ENCODE assay signal across 9 cellular contexts in the genomic region with DNA sequence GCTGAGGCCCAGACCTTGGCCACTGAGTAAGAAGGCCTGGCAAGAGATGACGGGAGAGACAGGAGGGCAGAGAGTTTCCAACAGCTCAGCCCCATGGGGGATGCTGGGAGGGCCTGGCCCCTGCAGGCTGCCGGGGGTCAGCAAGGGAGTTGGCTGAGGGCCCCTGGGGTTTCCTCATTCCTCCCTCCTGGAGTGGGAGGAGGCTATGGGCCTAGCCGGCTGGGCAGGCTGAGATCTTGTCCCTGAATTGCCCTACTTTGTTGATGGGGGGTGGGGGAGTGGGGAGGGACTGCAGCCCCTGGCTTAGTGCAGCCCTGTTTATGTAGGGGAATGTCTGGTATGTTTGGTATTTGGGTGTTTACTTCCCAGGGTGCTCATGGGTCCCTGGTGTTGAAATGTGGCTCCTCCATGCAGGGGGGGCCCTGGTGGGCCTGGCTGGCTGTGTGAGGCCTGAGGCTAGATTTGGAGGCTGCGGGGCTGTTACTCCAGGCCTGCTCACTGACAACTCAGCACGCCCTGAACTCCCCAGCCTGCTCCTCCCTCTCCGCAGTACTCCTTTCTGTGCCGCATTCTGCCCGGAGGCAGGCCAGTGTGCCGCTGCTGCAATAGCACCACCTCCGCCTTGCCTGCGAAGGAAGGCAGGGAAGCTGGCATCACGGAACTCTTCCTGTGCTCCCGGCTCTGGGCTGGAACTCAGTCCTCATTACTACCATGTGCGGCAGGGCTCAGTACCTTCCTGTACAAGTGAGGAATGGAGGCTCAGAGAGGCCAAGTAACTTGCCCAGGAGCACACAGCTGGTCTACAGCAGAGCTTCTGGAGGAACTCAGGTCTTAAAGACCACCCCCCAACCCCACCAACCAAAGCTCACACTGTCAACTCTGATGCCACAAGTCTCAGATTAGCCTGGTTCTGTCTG. TPM values are rescaled to one million over a fixed set of nuclear protein-coding genes. Genes with fewer than 3 reads are reported as not detected.
DNase-seq lines count a peak whose midpoint lies in the region; ATAC-seq and TF ChIP-seq lines count a peak whose summit lies in the region.
"Had no signal": no experiment of that assay in that cellular context is flagged by ENCODE, and none has a peak within 500 bp of the region (broad histone marks: within the 10 kb centered on the region; RNA-seq: fewer than 3 reads in every experiment).

No MANE protein-coding gene starts in this region.

- peaks cover 99% of the 10 kb centered on the region for H3K36me3 ChIP-seq in OCI-LY7 (ENCODE audit: insufficient read depth, low read length)
- H3K36me3 ChIP-seq in CD8-positive, alpha-beta T cell (ENCODE audit: insufficient read depth, low read length): no peaks in the 10 kb centered on the region

- no peak for TF ChIP-seq CTCF in OCI-LY7 (conservative IDR thresholded peaks at IDR 0.05; ENCODE audit: low read length)
- TF ChIP-seq CTCF in nephron (IDR thresholded peaks at IDR 0.05; ENCODE audit: unreplicated experiment in 3 of 3): no peak
- TF ChIP-seq CTCF in CD8-positive, alpha-beta T cell (IDR thresholded peaks at IDR 0.05): no peak

- no peak overlapping the region for H2AFZ ChIP-seq in OCI-LY7 (ENCODE audit: low read length)

- H3K27ac Mint-ChIP-seq in nephron: peak overlapping the region; percentile 93 to 98 (median 96)
- H3K27ac Mint-ChIP-seq in CD8-positive, alpha-beta T cell: no peak overlapping the region

- no peaks in the 10 kb centered on the region for H4K20me1 ChIP-seq in OCI-LY7 (ENCODE audit: insufficient read depth, low read length)

- intact Hi-C loops in OCI-LY7 (cut with micrococcal nuclease; ENCODE audit: unreplicated experiment): no loop called here
- intact Hi-C loops in CD8-positive, alpha-beta T cell (cut with DNase I, micrococcal nuclease): no loop called here

- CTCF ChIA-PET in OCI-LY7 (lab: Charles Lee; ENCODE audit: unreplicated experiment): interaction anchor here (1.0 to 1.5 kb wide), 10 partner anchors 10 to 145 kb away, joined by 3 to 16 read pairs (median 4); no protein-coding TSS in a partner anchor
- CTCF ChIA-PET in CD8-positive, alpha-beta T cell (lab: Charles Lee): interaction anchor here (0.8 to 2.4 kb wide), 14 partner anchors 9 to 323 kb away, joined by 3 to 22 read pairs (median 4); no protein-coding TSS in a partner anchor

- peak overlapping the region; percentile 34 to 56 (median 41) for H3K4me3 Mint-ChIP-seq in nephron
- no peak overlapping the region for H3K4me3 Mint-ChIP-seq in CD8-positive, alpha-beta T cell

- no peaks in the 10 kb centered on the region for H3K27me3 Mint-ChIP-seq in nephron (ENCODE audit: low read depth)
- peaks cover 5% of the 10 kb centered on the region for H3K27me3 Mint-ChIP-seq in CD8-positive, alpha-beta T cell (ENCODE audit: low read depth)

- no TSS peak for BruUV-seq in OCI-LY7 (replicated peaks; lab: Mats Ljungman, UMichigan)

- peaks cover 51% of the 10 kb centered on the region; the same call in 1 of the 2 replicates for H3K79me2 ChIP-seq in OCI-LY7 (ENCODE audit: insufficient read depth, low read depth, low read length)

- ATAC-seq in HG03521 (IDR thresholded peaks at IDR 0.05; ENCODE audit: unreplicated experiment): no peak
- ATAC-seq in CD8-positive, alpha-beta T cell: no peak
- no peak for ATAC-seq in HG02610 (IDR thresholded peaks at IDR 0.05; ENCODE audit: unreplicated experiment)

- no peaks in the 10 kb centered on the region for H3K9me3 Mint-ChIP-seq in nephron
- no peaks in the 10 kb centered on the region for H3K9me3 Mint-ChIP-seq in CD8-positive, alpha-beta T cell

- no peaks in the 10 kb centered on the region for H3K36me3 Mint-ChIP-seq in nephron (ENCODE audit: low read depth)
- H3K36me3 Mint-ChIP-seq in CD8-positive, alpha-beta T cell: no peaks in the 10 kb centered on the region

- peaks cover 91% of the 10 kb centered on the region for H3K4me1 Mint-ChIP-seq in nephron
- no peaks in the 10 kb centered on the region for H3K4me1 Mint-ChIP-seq in CD8-positive, alpha-beta T cell (ENCODE audit: low read depth)

- DNase-seq in AG08395 (ENCODE audit: low spot score) (peak; percentile 91), OCI-LY7 (ENCODE audit: low spot score) (no peak), fibroblast of gingiva (ENCODE audit: low read depth) (peak; percentile 98), activated T-cell treated with anti-CD3 and anti-CD28 coated beads for 4 hours (no peak)
- no peak for DNase-seq in CD8-positive, alpha-beta T cell

- H3K27ac ChIP-seq in OCI-LY7 (ENCODE audit: low read depth, low read length, poor library complexity, severe bottlenecking): peak overlapping the region; percentile 57
- no peak overlapping the region for H3K27ac ChIP-seq in CD8-positive, alpha-beta T cell (ENCODE audit: low read depth, low read length)
- H3K27ac ChIP-seq: VCaP had no signal

- no peaks in the 10 kb centered on the region for H3K27me3 ChIP-seq in CD8-positive, alpha-beta T cell (ENCODE audit: insufficient read depth, low read length)

- peaks cover 69% of the 10 kb centered on the region for H3K4me1 ChIP-seq in OCI-LY7 (ENCODE audit: insufficient read depth, low read length, poor library complexity, severe bottlenecking)
- no peaks in the 10 kb centered on the region for H3K4me1 ChIP-seq in CD8-positive, alpha-beta T cell (ENCODE audit: insufficient read depth, low read length)

- H3K9me3 ChIP-seq in OCI-LY7 (ENCODE audit: low read length): no peaks in the 10 kb centered on the region
- H3K9me3 ChIP-seq in CD8-positive, alpha-beta T cell (ENCODE audit: low read length): no peaks in the 10 kb centered on the region

- POLR2A ChIA-PET in OCI-LY7 (lab: Charles Lee): interaction anchor here (0.6 to 1.4 kb wide), 12 partner anchors 9 to 145 kb away, joined by 3 to 9 read pairs (median 3); no protein-coding TSS in a partner anchor
- POLR2A ChIA-PET in CD8-positive, alpha-beta T cell (lab: Charles Lee): no interaction called here

- H3K9me2 ChIP-seq in OCI-LY7 (ENCODE audit: insufficient read depth, low read length): no peaks in the 10 kb centered on the region

- H3K4me3 ChIP-seq in OCI-LY7 (ENCODE audit: low read depth, low read length, poor library complexity, severe bottlenecking): no peak overlapping the region
- H3K4me3 ChIP-seq in CD8-positive, alpha-beta T cell (ENCODE audit: low read depth, low read length): no peak overlapping the region

- peak overlapping the region; percentile 38 for H3K4me2 ChIP-seq in OCI-LY7 (ENCODE audit: low read length)

RNA-seq across cellular contexts. Expression of a gene that starts 25.3 kb away (rescaled TPM):
- 53.7 and 62.7 TPM in 2 replicates for total RNA-seq in OCI-LY7 (2014; rRNA removed; shearing (Covaris generic))
- 44.5 and 45.7 TPM in 2 replicates for total RNA-seq in OCI-LY7 (2022)
- not detected for total RNA-seq in CD8-positive, alpha-beta T cell

Comparison
In these comparisons a context has a peak if more than half of its experiments do, and no peak if none do; other contexts are left out.
1. DNase-seq: peak in AG08395 (single experiment) and fibroblast of gingiva (single experiment); none in OCI-LY7 (single experiment), activated T-cell treated with anti-CD3 and anti-CD28 coated beads for 4 hours (single experiment) and CD8-positive, alpha-beta T cell (0 of 7).
2. RNA of a gene that starts 25.3 kb away (total RNA-seq): 44.5 to 62.7 TPM in OCI-LY7; not detected in CD8-positive, alpha-beta T cell; every median in the first group is over 10 times any median in the second.